In genomic region chr11:3946445-3947017, GRCh38 we compare ENCODE assay signal across 8 cellular contexts.
DNase-seq lines count a peak whose midpoint lies in the region; ATAC-seq and TF ChIP-seq lines count a peak whose summit lies in the region.
"Had no signal": no experiment of that assay in that cellular context is flagged by ENCODE, and none has a peak within 500 bp of the region (broad histone marks: within the 10 kb centered on the region; RNA-seq: fewer than 3 reads in every experiment).

No MANE protein-coding gene starts in this region.

- TF ChIP-seq CTCF in HFFc6 (IDR thresholded peaks at IDR 0.05): no peak
- TF ChIP-seq CTCF in activated B cell treated with CpG ODN at 0.5 μM for 24 hours (IDR thresholded peaks at IDR 0.05): no peak
- TF ChIP-seq CTCF in progenitor cell of endocrine pancreas (IDR thresholded peaks at IDR 0.05; ENCODE audit: unreplicated experiment): no peak

- intact Hi-C loops in activated B cell treated with CpG ODN at 0.5 μM for 24 hours (cut with micrococcal nuclease): loop anchor here (1.0 to 5.0 kb wide), 2 partner anchors 52 to 111 kb away; no protein-coding TSS in a partner anchor
- intact Hi-C loops in left cardiac atrium (cut with DNase I): loop anchor here in 1 of 2 donors (5.0 to 10.0 kb wide), 2 partner anchors 79 to 98 kb away; no protein-coding TSS in a partner anchor

- H3K27me3 Mint-ChIP-seq in HFFc6 (ENCODE audit: insufficient read depth) (no peaks in the 10 kb centered on the region), activated B cell treated with CpG ODN at 0.5 μM for 24 hours (no peaks in the 10 kb centered on the region), progenitor cell of endocrine pancreas (no peaks in the 10 kb centered on the region)
- no peaks in the 10 kb centered on the region for H3K27me3 Mint-ChIP-seq in stimulated activated naive B cell treated with anti-CD40 and anti-IgM and Interleukin-4, amounts not matched to agents 10 μg/mL and 1 μg/mL and 100 μg/mL, for 72 hours

- H3K4me3 Mint-ChIP-seq in HFFc6 (no peak overlapping the region), activated B cell treated with CpG ODN at 0.5 μM for 24 hours (no peak overlapping the region), progenitor cell of endocrine pancreas (ENCODE audit: low read depth) (no peak overlapping the region)
- no peak overlapping the region for H3K4me3 Mint-ChIP-seq in stimulated activated naive B cell treated with anti-CD40 and anti-IgM and Interleukin-4, amounts not matched to agents 10 μg/mL and 1 μg/mL and 100 μg/mL, for 72 hours
- H3K4me3 Mint-ChIP-seq: neural crest cell had no signal

- DNase-seq in HFFc6 (no peak), activated B cell treated with CpG ODN at 0.5 μM for 24 hours (no peak), left cardiac atrium (no peak), progenitor cell of endocrine pancreas (ENCODE audit: low spot score, unreplicated experiment) (no peak), cortex of kidney (lab: John Stamatoyannopoulos, UW) (no peak)
- no peak for DNase-seq in stimulated activated naive B cell treated with anti-CD40 and anti-IgM and Interleukin-4, amounts not matched to agents 10 μg/mL and 1 μg/mL and 100 μg/mL, for 72 hours

- H3K36me3 Mint-ChIP-seq in HFFc6 (ENCODE audit: low read depth) (no peaks in the 10 kb centered on the region), activated B cell treated with CpG ODN at 0.5 μM for 24 hours (ENCODE audit: low read depth) (peaks cover 6% of the 10 kb centered on the region), progenitor cell of endocrine pancreas (ENCODE audit: insufficient read depth) (no peaks in the 10 kb centered on the region)
- peaks cover 10 to 19% of the 10 kb centered on the region in 2 donors for H3K36me3 Mint-ChIP-seq in stimulated activated naive B cell treated with anti-CD40 and anti-IgM and Interleukin-4, amounts not matched to agents 10 μg/mL and 1 μg/mL and 100 μg/mL, for 72 hours

- ATAC-seq in activated B cell treated with CpG ODN at 0.5 μM for 24 hours (ENCODE audit: low read depth): no peak
- peak; percentile 10 to 15 for ATAC-seq in left cardiac atrium
- ATAC-seq in stimulated activated naive B cell treated with anti-CD40 and anti-IgM and Interleukin-4, amounts not matched to agents 10 μg/mL and 1 μg/mL and 100 μg/mL, for 72 hours (replicated peaks): no peak
- ATAC-seq in GM19328 (IDR thresholded peaks at IDR 0.05; ENCODE audit: unreplicated experiment): no peak

- peaks cover 54% of the 10 kb centered on the region for H3K4me1 Mint-ChIP-seq in HFFc6 (ENCODE audit: low read depth)
- H3K4me1 Mint-ChIP-seq in activated B cell treated with CpG ODN at 0.5 μM for 24 hours: peaks cover 93% of the 10 kb centered on the region
- peaks cover 64 to 89% of the 10 kb centered on the region in 2 donors for H3K4me1 Mint-ChIP-seq in stimulated activated naive B cell treated with anti-CD40 and anti-IgM and Interleukin-4, amounts not matched to agents 10 μg/mL and 1 μg/mL and 100 μg/mL, for 72 hours
- peaks cover 12% of the 10 kb centered on the region for H3K4me1 Mint-ChIP-seq in progenitor cell of endocrine pancreas (ENCODE audit: low read depth)

- CTCF ChIA-PET in activated B cell treated with CpG ODN at 0.5 μM for 24 hours (lab: Charles Lee): interaction anchor here (1.1 to 4.4 kb wide), 3 partner anchors 91 to 105 kb away, joined by 3 to 22 read pairs (median 4); partner anchors contain the start of gene STIM1

- POLR2A ChIA-PET in activated B cell treated with CpG ODN at 0.5 μM for 24 hours (lab: Charles Lee): interaction anchor here (0.6 to 3.4 kb wide), 4 partner anchors 18 to 106 kb away, joined by 4 to 29 read pairs (median 4); partner anchors contain the start of genes RHOG and STIM1

- H3K27ac Mint-ChIP-seq in HFFc6: peak overlapping the region; percentile 8; the same call in 1 of the 2 replicates
- H3K27ac Mint-ChIP-seq in activated B cell treated with CpG ODN at 0.5 μM for 24 hours: peak overlapping the region; percentile 70
- H3K27ac Mint-ChIP-seq in stimulated activated naive B cell treated with anti-CD40 and anti-IgM and Interleukin-4, amounts not matched to agents 10 μg/mL and 1 μg/mL and 100 μg/mL, for 72 hours: peak overlapping the region; percentile 86
- no peak overlapping the region for H3K27ac Mint-ChIP-seq in progenitor cell of endocrine pancreas

- H3K9me3 Mint-ChIP-seq in HFFc6: no peaks in the 10 kb centered on the region
- H3K9me3 Mint-ChIP-seq in activated B cell treated with CpG ODN at 0.5 μM for 24 hours: no peaks in the 10 kb centered on the region
- peaks cover 0 to 2% of the 10 kb centered on the region in 2 donors for H3K9me3 Mint-ChIP-seq in stimulated activated naive B cell treated with anti-CD40 and anti-IgM and Interleukin-4, amounts not matched to agents 10 μg/mL and 1 μg/mL and 100 μg/mL, for 72 hours
- no peaks in the 10 kb centered on the region for H3K9me3 Mint-ChIP-seq in progenitor cell of endocrine pancreas (ENCODE audit: low read depth)
- H3K9me3 Mint-ChIP-seq: neural crest cell had no signal

Comparison
In these comparisons a context has a peak if more than half of its experiments do, and no peak if none do; other contexts are left out.
1. ATAC-seq: peak in left cardiac atrium (2 of 2); none in activated B cell treated with CpG ODN at 0.5 μM for 24 hours (single experiment), stimulated activated naive B cell treated with anti-CD40 and anti-IgM and Interleukin-4, amounts not matched to agents 10 μg/mL and 1 μg/mL and 100 μg/mL, for 72 hours (0 of 2) and GM19328 (single experiment).